Comparison of ENCODE assay signal across 16 cellular contexts in the genomic region with DNA sequence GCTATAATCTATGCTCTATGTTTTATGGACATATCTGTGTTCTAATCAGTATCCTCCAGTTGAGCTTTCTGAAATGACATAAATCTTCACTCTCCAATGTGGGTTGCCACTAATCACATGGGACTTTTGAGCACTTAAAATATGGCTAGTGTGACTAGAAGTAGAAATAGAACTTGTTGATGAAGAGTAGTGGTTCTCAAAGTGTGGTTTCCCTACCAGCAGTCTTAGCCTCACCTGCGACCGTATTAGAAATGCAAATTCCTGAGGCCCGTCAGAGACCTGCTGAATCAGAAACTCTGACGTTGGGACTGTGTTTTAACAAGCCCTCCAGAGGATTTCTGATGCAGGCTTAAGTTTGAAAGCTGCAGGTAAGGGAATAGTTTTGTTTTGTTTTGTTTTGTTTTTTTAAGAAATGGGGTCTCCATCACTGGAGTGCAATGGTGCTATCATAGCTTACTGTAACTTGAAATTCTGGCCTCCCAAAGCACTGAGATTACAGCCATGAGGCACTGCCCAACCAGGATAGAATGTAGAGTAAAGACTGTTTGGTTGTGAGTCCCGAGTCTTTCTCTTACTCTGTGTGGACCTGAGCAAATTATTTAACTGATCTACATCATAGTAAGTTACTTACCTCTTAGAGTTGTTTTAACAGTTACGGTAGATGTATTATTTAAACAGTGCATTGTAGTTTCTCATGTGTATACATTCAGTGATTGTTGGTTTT. TPM values are rescaled to one million over a fixed set of nuclear protein-coding genes. Genes with fewer than 3 reads are reported as not detected.
DNase-seq lines count a peak whose midpoint lies in the region; ATAC-seq and TF ChIP-seq lines count a peak whose summit lies in the region.
"Had no signal": no experiment of that assay in that cellular context is flagged by ENCODE, and none has a peak within 500 bp of the region (broad histone marks: within the 10 kb centered on the region; RNA-seq: fewer than 3 reads in every experiment).

No MANE protein-coding gene starts in this region.

- H3K9me3 Mint-ChIP-seq in naive thymus-derived CD4-positive, alpha-beta T cell: no peaks in the 10 kb centered on the region
- H3K9me3 Mint-ChIP-seq: activated naive CD4-positive, alpha-beta T cell treated with anti-CD3 and anti-CD28 coated beads, Interleukin-2, amount 50 U/mL, for 24 hours; dendritic cell treated with granulocyte-macrophage colony-stimulating factor and Interleukin-4, amounts not matched to agents 40 ng/mL and 50 ng/mL, for 4 days had no signal

- H3K36me3 Mint-ChIP-seq in naive thymus-derived CD4-positive, alpha-beta T cell: peaks cover 0 to 39% (median 33%) of the 10 kb centered on the region in 5 donors

- no peaks in the 10 kb centered on the region for H3K27me3 ChIP-seq in naive thymus-derived CD4-positive, alpha-beta T cell (ENCODE audit: control insufficient read depth in 2 of 2, insufficient read depth in 2 of 2, low read length in 2 of 2)
- H3K27me3 ChIP-seq: transverse colon had no signal

- DNase-seq in epithelial cell of esophagus (ENCODE audit: low read depth): peak; percentile 69
- no peak for DNase-seq in naive thymus-derived CD4-positive, alpha-beta T cell
- no peak for DNase-seq in NCI-H2227 (lab: John Stamatoyannopoulos, UW; ENCODE audit: unreplicated experiment)
- DNase-seq in GM03348 (ENCODE audit: low spot score): no peak
- DNase-seq in globus pallidus (ENCODE audit: low spot score): no peak
- DNase-seq: activated CD4-positive, alpha-beta T cell treated with anti-CD3 and anti-CD28 coated beads, Interleukin-2, amount 50 U/mL, for 48 hours; COR-L47; head of caudate nucleus; IMR-90; mesendoderm; transverse colon had no signal

- no peak overlapping the region for H3K4me3 ChIP-seq in epithelial cell of esophagus (ENCODE audit: low read length)
- no peak overlapping the region for H3K4me3 ChIP-seq in naive thymus-derived CD4-positive, alpha-beta T cell (ENCODE audit: low read length)
- H3K4me3 ChIP-seq: transverse colon had no signal

- TF ChIP-seq CTCF in epithelial cell of esophagus (IDR thresholded peaks at IDR 0.05; ENCODE audit: insufficient read depth, low read depth, low read length, missing control alignments): no peak

- H3K27ac ChIP-seq in naive thymus-derived CD4-positive, alpha-beta T cell (ENCODE audit: low read depth, low read length): no peak overlapping the region
- H3K27ac ChIP-seq: transverse colon had no signal

- H3K4me3 Mint-ChIP-seq in naive thymus-derived CD4-positive, alpha-beta T cell: no peak overlapping the region
- H3K4me3 Mint-ChIP-seq: activated naive CD4-positive, alpha-beta T cell treated with anti-CD3 and anti-CD28 coated beads, Interleukin-2, amount 50 U/mL, for 24 hours; dendritic cell treated with granulocyte-macrophage colony-stimulating factor and Interleukin-4, amounts not matched to agents 40 ng/mL and 50 ng/mL, for 4 days had no signal

- ATAC-seq in GM18907 (IDR thresholded peaks at IDR 0.05; ENCODE audit: unreplicated experiment) (peak; percentile 92), GM21723 (IDR thresholded peaks at IDR 0.05; ENCODE audit: unreplicated experiment) (peak; percentile 96), HG03108 (IDR thresholded peaks at IDR 0.05; ENCODE audit: unreplicated experiment) (peak; percentile 92)
- ATAC-seq in naive thymus-derived CD4-positive, alpha-beta T cell: no peak

- H3K27me3 Mint-ChIP-seq in naive thymus-derived CD4-positive, alpha-beta T cell: no peaks in the 10 kb centered on the region
- H3K27me3 Mint-ChIP-seq: activated naive CD4-positive, alpha-beta T cell treated with anti-CD3 and anti-CD28 coated beads, Interleukin-2, amount 50 U/mL, for 24 hours; dendritic cell treated with granulocyte-macrophage colony-stimulating factor and Interleukin-4, amounts not matched to agents 40 ng/mL and 50 ng/mL, for 4 days had no signal

- CTCF ChIA-PET in naive thymus-derived CD4-positive, alpha-beta T cell (lab: Charles Lee): no interaction called here

- H3K4me1 ChIP-seq in naive thymus-derived CD4-positive, alpha-beta T cell (ENCODE audit: control insufficient read depth in 2 of 2, insufficient read depth in 2 of 2, low read length in 2 of 2): no peaks in the 10 kb centered on the region
- H3K4me1 ChIP-seq: transverse colon had no signal

- peaks cover 9 to 58% (median 13%) of the 10 kb centered on the region in 3 experiments for H3K36me3 ChIP-seq in naive thymus-derived CD4-positive, alpha-beta T cell (ENCODE audit: control insufficient read depth in 2 of 3, insufficient read depth in 3 of 3, low read length in 3 of 3)

- H3K27ac Mint-ChIP-seq in naive thymus-derived CD4-positive, alpha-beta T cell: no peak overlapping the region
- H3K27ac Mint-ChIP-seq: activated naive CD4-positive, alpha-beta T cell treated with anti-CD3 and anti-CD28 coated beads, Interleukin-2, amount 50 U/mL, for 24 hours; dendritic cell treated with granulocyte-macrophage colony-stimulating factor and Interleukin-4, amounts not matched to agents 40 ng/mL and 50 ng/mL, for 4 days had no signal

- H3K9me3 ChIP-seq in naive thymus-derived CD4-positive, alpha-beta T cell (ENCODE audit: control insufficient read depth in 2 of 3, low read length in 3 of 3): no peaks in the 10 kb centered on the region
- H3K9me3 ChIP-seq: transverse colon had no signal

- intact Hi-C loops in naive thymus-derived CD4-positive, alpha-beta T cell (cut with micrococcal nuclease): no loop called here

- H3K4me1 Mint-ChIP-seq in naive thymus-derived CD4-positive, alpha-beta T cell: no peaks in the 10 kb centered on the region
- H3K4me1 Mint-ChIP-seq: activated naive CD4-positive, alpha-beta T cell treated with anti-CD3 and anti-CD28 coated beads, Interleukin-2, amount 50 U/mL, for 24 hours had no signal

- POLR2A ChIA-PET in naive thymus-derived CD4-positive, alpha-beta T cell (lab: Charles Lee): interaction anchor here (1.0 to 2.2 kb wide), 2 partner anchors 25 to 273 kb away, joined by 3 to 7 read pairs; a partner anchor contains a TSS

RNA-seq across cellular contexts. Expression of a gene that starts 21.7 kb away (rescaled TPM):
- total RNA-seq in naive thymus-derived CD4-positive, alpha-beta T cell: 10 to 100 TPM in 3 of 5 experiments, 1 to 10 TPM in 2; 6.8 to 18.8 (median 11.4) TPM
- polyA plus RNA-seq in naive thymus-derived CD4-positive, alpha-beta T cell: 10 to 100 TPM; 10.4 to 11.4 TPM

RNA-seq across cellular contexts. Expression of a gene that starts 24.1 kb away (rescaled TPM):
- total RNA-seq in naive thymus-derived CD4-positive, alpha-beta T cell: 10 to 100 TPM; 49.8 to 75.1 (median 67.2) TPM
- 100 to 1,000 TPM; 108 to 109 TPM for polyA plus RNA-seq in naive thymus-derived CD4-positive, alpha-beta T cell

RNA-seq across cellular contexts. Expression of a gene that starts 24.4 kb away (rescaled TPM):
- 10 to 100 TPM; 20.2 to 48.6 (median 31.8) TPM for total RNA-seq in naive thymus-derived CD4-positive, alpha-beta T cell
- polyA plus RNA-seq in naive thymus-derived CD4-positive, alpha-beta T cell: 10 to 100 TPM; 46.4 to 58.2 TPM

RNA-seq across cellular contexts. Expression of a gene that starts 38.3 kb away (rescaled TPM):
- 10 to 100 TPM; 57.6 to 65.0 (median 58.8) TPM for total RNA-seq in naive thymus-derived CD4-positive, alpha-beta T cell
- polyA plus RNA-seq in naive thymus-derived CD4-positive, alpha-beta T cell: 10 to 100 TPM; 60.4 to 64.7 TPM
